ENCODE assay signal across 27 cellular contexts in the genomic region with DNA sequence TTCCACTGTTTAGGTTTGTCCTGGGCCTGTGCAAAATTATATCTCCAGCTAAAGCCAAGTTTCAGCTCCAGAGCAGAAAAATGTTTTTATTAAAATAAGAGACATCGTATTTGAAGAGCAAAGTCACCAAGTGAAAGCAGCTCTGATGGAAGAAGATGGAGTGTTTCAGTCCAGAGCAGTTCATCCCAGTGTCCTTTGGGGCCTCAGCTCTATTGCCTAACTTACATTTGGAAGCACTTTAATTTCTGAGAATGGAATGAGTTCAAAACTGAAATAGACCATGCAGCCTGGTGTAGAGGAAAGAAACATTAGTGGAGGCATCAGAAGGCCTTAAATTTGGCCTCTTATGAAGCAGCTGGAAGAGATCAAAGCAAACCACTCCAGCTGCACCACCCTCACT.
"Had no signal": no experiment of that assay in that cellular context is flagged by ENCODE, and none has a peak within 500 bp of the region (broad histone marks: within the 10 kb centered on the region; RNA-seq: fewer than 3 reads in every experiment).

No MANE protein-coding gene starts in this region.

- DNase-seq: activated CD4-positive, alpha-beta T cell treated with anti-CD3 and anti-CD28 coated beads for 36 hours; activated CD4-positive, alpha-beta T cell treated with anti-CD3 and anti-CD28 coated beads, Interleukin-2, amount 10 ng/mL, durations not matched to agents 7 days and 5 days; activated CD4-positive, alpha-beta T cell treated with anti-CD3 and anti-CD28 coated beads, Interleukin-2, amount 50 U/mL, for 48 hours; activated CD8-positive, alpha-beta T cell treated with anti-CD3 and anti-CD28 coated beads, Interleukin-2, amount 10 ng/mL, durations not matched to agents 7 days and 5 days; activated gamma-delta T cell; activated naive CD4-positive, alpha-beta T cell treated with Interleukin-2 at 50 U/mL for 16 hours; activated naive CD8-positive, alpha-beta T cell treated with anti-CD3 and anti-CD28 coated beads, Interleukin-2, amount 10 ng/mL, durations not matched to agents 7 days and 5 days; activated T-cell treated with anti-CD3 and anti-CD28 coated beads, Interleukin-2, amount 50 U/mL, for 24 hours; adrenal gland; body of pancreas; NCI-H1092 treated with DMSO at 0.1 percent for 48 hours; NCI-H1417; NCI-H146; NCI-H187; NCI-H2029 treated with DMSO at 0.1 percent for 48 hours; NCI-H2107; NCI-H2171; NCI-H510A; NCI-H526; NCI-H748 treated with DMSO at 0.1 percent for 48 hours; SHP77 treated with DMSO at 0.1 percent for 48 hours; SK-N-SH had no signal

- H3K27ac ChIP-seq: adrenal gland, body of pancreas, breast epithelium, SJSA1 had no signal

- H3K4me3 ChIP-seq: adrenal gland, body of pancreas, breast epithelium, K562, SJSA1 had no signal

- ATAC-seq: activated CD4-positive, alpha-beta T cell treated with anti-CD3 and anti-CD28 coated beads for 36 hours; activated CD4-positive, CD25-positive, alpha-beta regulatory T cell treated with anti-CD3 and anti-CD28 coated beads, Interleukin-2, amount 50 U/mL, for 24 hours; activated CD8-positive, alpha-beta T cell treated with anti-CD3 and anti-CD28 coated beads, Interleukin-2, amount 10 ng/mL, durations not matched to agents 7 days and 5 days; body of pancreas; K562; WTC11 had no signal

- H3K36me3 ChIP-seq: adrenal gland, breast epithelium, SJSA1 had no signal

- H3K4me2 ChIP-seq: SK-N-SH had no signal

- H3K27me3 ChIP-seq: adrenal gland, body of pancreas, breast epithelium had no signal

- H3K9ac ChIP-seq: SK-N-SH had no signal

- H3K9me3 ChIP-seq: adrenal gland, body of pancreas, breast epithelium, SJSA1, SK-N-SH had no signal

- H3K4me1 ChIP-seq: adrenal gland, body of pancreas, breast epithelium, SJSA1 had no signal
